30 cellular contexts compared by ENCODE assay signal in genomic region chr13:61700663-61701062, GRCh38.
"Had no signal": no experiment of that assay in that cellular context is flagged by ENCODE, and none has a peak within 500 bp of the region (broad histone marks: within the 10 kb centered on the region; RNA-seq: fewer than 3 reads in every experiment).

No MANE protein-coding gene starts in this region.

- ATAC-seq: activated CD4-positive, alpha-beta T cell treated with anti-CD3 and anti-CD28 coated beads for 36 hours; activated CD8-positive, alpha-beta memory T cell treated with anti-CD3 and anti-CD28 coated beads, Interleukin-2, amount 10 ng/mL, durations not matched to agents 7 days and 5 days; activated CD8-positive, alpha-beta T cell treated with anti-CD3 and anti-CD28 coated beads, Interleukin-2, amount 10 ng/mL, durations not matched to agents 7 days and 5 days; activated naive CD8-positive, alpha-beta T cell treated with anti-CD3 and anti-CD28 coated beads, Interleukin-2, amount 50 U/mL, for 24 hours; effector memory CD8-positive, alpha-beta T cell; foreskin keratinocyte; gastroesophageal sphincter; heart right ventricle had no signal

- H3K4me3 ChIP-seq: adrenal gland, breast epithelium, cardiac muscle cell, colonic mucosa, esophagus muscularis mucosa, gastroesophageal sphincter, heart right ventricle had no signal

- H3K36me3 ChIP-seq: adrenal gland, breast epithelium, cardiac muscle cell, colonic mucosa, esophagus muscularis mucosa, gastroesophageal sphincter, heart right ventricle had no signal

- H3K9me3 ChIP-seq: adrenal gland, colonic mucosa, esophagus muscularis mucosa, gastroesophageal sphincter had no signal

- H3K27me3 ChIP-seq: adrenal gland, breast epithelium, cardiac muscle cell, colonic mucosa, esophagus muscularis mucosa, foreskin keratinocyte, gastroesophageal sphincter, heart right ventricle had no signal

- DNase-seq: activated CD4-positive, alpha-beta memory T cell treated with anti-CD3 and anti-CD28 coated beads for 36 hours; activated CD4-positive, alpha-beta T cell treated with anti-CD3 and anti-CD28 coated beads for 36 hours; activated CD4-positive, alpha-beta T cell treated with anti-CD3 and anti-CD28 coated beads, Interleukin-2, amount 10 ng/mL, durations not matched to agents 24 days and 14 days; activated CD4-positive, CD25-positive, alpha-beta regulatory T cell; activated CD4-positive, CD25-positive, alpha-beta regulatory T cell treated with anti-CD3 and anti-CD28 coated beads, Interleukin-2, amount 50 U/mL, for 72 hours; activated CD8-positive, alpha-beta memory T cell treated with anti-CD3 and anti-CD28 coated beads, Interleukin-2, amount 10 ng/mL, durations not matched to agents 7 days and 5 days; activated CD8-positive, alpha-beta memory T cell treated with anti-CD3 and anti-CD28 coated beads, Interleukin-2, amount 50 U/mL, for 4 hours; activated CD8-positive, alpha-beta T cell treated with anti-CD3 and anti-CD28 coated beads, Interleukin-2, amount 10 ng/mL, durations not matched to agents 7 days and 5 days; activated effector memory CD4-positive, alpha-beta T cell treated with anti-CD3 and anti-CD28 coated beads, Interleukin-2, amount 50 U/mL, for 16 hours; activated naive CD4-positive, alpha-beta T cell treated with anti-CD3 and anti-CD28 coated beads for 36 hours; activated naive CD8-positive, alpha-beta T cell treated with anti-CD3 and anti-CD28 coated beads for 36 hours; activated naive CD8-positive, alpha-beta T cell treated with anti-CD3 and anti-CD28 coated beads, Interleukin-2, amount 50 U/mL, for 24 hours; activated T-cell treated with anti-CD3 and anti-CD28 coated beads, Interleukin-2, amount 50 U/mL, for 1 hour; activated T-cell treated with anti-CD3 and anti-CD28 coated beads, Interleukin-2, amount 50 U/mL, for 48 hours; adrenal gland; amygdala; aorta; central memory CD4-positive, alpha-beta T cell; cerebellar nuclear complex; colonic mucosa; effector CD4-positive, alpha-beta T cell; effector memory CD8-positive, alpha-beta T cell; erythroblast; foreskin keratinocyte; heart right ventricle; T-helper 2 cell had no signal

- H3K4me1 ChIP-seq: adrenal gland, breast epithelium, colonic mucosa, esophagus muscularis mucosa, foreskin keratinocyte, gastroesophageal sphincter, heart right ventricle had no signal

- H3K27ac ChIP-seq: adrenal gland, breast epithelium, cardiac muscle cell, colonic mucosa, esophagus muscularis mucosa, foreskin keratinocyte, gastroesophageal sphincter, heart right ventricle had no signal
